10 cellular contexts compared by ENCODE assay signal in the genomic region with DNA sequence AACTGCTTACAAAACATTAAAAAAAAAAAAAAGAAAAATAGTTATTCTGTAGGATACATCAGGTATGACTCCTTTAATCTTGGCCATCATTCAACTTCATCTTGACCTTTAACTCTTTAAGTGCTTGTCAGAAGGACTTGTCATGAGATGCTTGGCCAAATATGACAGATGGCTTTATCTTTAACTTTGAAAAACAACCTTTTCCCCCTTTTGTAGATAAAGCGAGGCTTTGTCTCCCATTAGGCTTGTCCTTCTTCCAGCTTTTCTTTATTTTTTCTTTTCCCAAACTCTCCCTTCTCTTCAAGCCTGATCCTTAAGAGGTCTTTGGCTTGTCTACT. TPM values are rescaled to one million over a fixed set of nuclear protein-coding genes. Genes with fewer than 3 reads are reported as not detected.
A peak's percentile ranks its signal among the peaks of the same experiment; 100 is the strongest.
DNase-seq lines count a peak whose midpoint lies in the region; ATAC-seq and TF ChIP-seq lines count a peak whose summit lies in the region.
"Had no signal": no experiment of that assay in that cellular context is flagged by ENCODE, and none has a peak within 500 bp of the region (broad histone marks: within the 10 kb centered on the region; RNA-seq: fewer than 3 reads in every experiment).

No MANE protein-coding gene starts in this region.

- H3K27me3 ChIP-seq in AG04450 (ENCODE audit: control insufficient read depth, insufficient read depth, low read length) (no peaks in the 10 kb centered on the region), mesendoderm (ENCODE audit: insufficient read depth, low read length, poor library complexity) (no peaks in the 10 kb centered on the region)

- no peak overlapping the region for H4K5ac ChIP-seq in mesendoderm (ENCODE audit: low read length)

- H3K4me1 ChIP-seq in HEK293 (ENCODE audit: control insufficient read depth, insufficient read depth, low read length) (peaks cover 21% of the 10 kb centered on the region), mesendoderm (ENCODE audit: control insufficient read depth, low read depth, low read length) (peaks cover 3% of the 10 kb centered on the region)

- H3K36me3 ChIP-seq in HEK293 (ENCODE audit: control insufficient read depth in 2 of 2, insufficient read depth in 1 of 2, low read length in 2 of 2) (peaks cover 12 to 62% of the 10 kb centered on the region in 2 experiments), mesendoderm (ENCODE audit: control insufficient read depth, insufficient read depth, low read length) (peaks cover 1% of the 10 kb centered on the region)

- H3K27ac ChIP-seq in AG04450 (ENCODE audit: low read depth, low read length), result no peak overlapping the region
- no peak overlapping the region for H3K27ac ChIP-seq in HEK293 (ENCODE audit: extremely low read depth, low read depth, low read length)
- H3K27ac ChIP-seq in mesendoderm (ENCODE audit: low read depth, low read length), result no peak overlapping the region

- H3K23ac ChIP-seq in mesendoderm (ENCODE audit: low read length), result no peak overlapping the region

- POLR2A ChIA-PET in AG04450 (lab: Yijun Ruan, JAX) (no interaction called here), HEK293 (lab: Yijun Ruan, JAX) (no interaction called here)

- peak overlapping the region; percentile 98 for H3K27ac Mint-ChIP-seq in activated naive CD8-positive, alpha-beta T cell treated with anti-CD3 and anti-CD28 coated beads, Interleukin-2, amount 50 U/mL, for 24 hours

- H2BK15ac ChIP-seq in mesendoderm (replicated peaks; ENCODE audit: low read depth), result no peak overlapping the region

- H3K4me3 Mint-ChIP-seq in activated naive CD8-positive, alpha-beta T cell treated with anti-CD3 and anti-CD28 coated beads, Interleukin-2, amount 50 U/mL, for 24 hours, result peak overlapping the region; percentile 100

- peaks cover 72% of the 10 kb centered on the region for H3K4me1 Mint-ChIP-seq in activated naive CD8-positive, alpha-beta T cell treated with anti-CD3 and anti-CD28 coated beads, Interleukin-2, amount 50 U/mL, for 24 hours

- peak overlapping the region; percentile 2 for H3K4me2 ChIP-seq in mesendoderm (ENCODE audit: low read length)

- H2BK5ac ChIP-seq in mesendoderm (ENCODE audit: low read length), result no peak overlapping the region

- no peak for ATAC-seq in activated naive CD8-positive, alpha-beta T cell treated with anti-CD3 and anti-CD28 coated beads, Interleukin-2, amount 50 U/mL, for 24 hours
- ATAC-seq in GM21529 (IDR thresholded peaks at IDR 0.05; ENCODE audit: unreplicated experiment), result no peak

- CTCF ChIA-PET in AG04450 (lab: Charles Lee), result no interaction called here
- CTCF ChIA-PET in HEK293 (lab: Yijun Ruan, JAX), result interaction anchor here (0.6 to 4.5 kb wide), 3 partner anchors 11 to 49 kb away, joined by 3 to 21 read pairs (median 4); no protein-coding TSS in a partner anchor

- no CpG with 5 or more reads among the region's 1 CpG for WGBS in mesendoderm (ENCODE audit: extremely low coverage, insufficient coverage, low lambda C conversion rate)

- peaks cover 67% of the 10 kb centered on the region for H3K79me2 ChIP-seq in mesendoderm (ENCODE audit: control insufficient read depth, insufficient read depth, low read length)

- H3K27me3 Mint-ChIP-seq in activated naive CD8-positive, alpha-beta T cell treated with anti-CD3 and anti-CD28 coated beads, Interleukin-2, amount 50 U/mL, for 24 hours, result peaks cover 2% of the 10 kb centered on the region

- no peak overlapping the region for H4K8ac ChIP-seq in mesendoderm (ENCODE audit: low read depth, low read length)

- peak overlapping the region; percentile 16 for H3K9ac ChIP-seq in mesendoderm (ENCODE audit: low read length)

- no peak overlapping the region for H3K4ac ChIP-seq in mesendoderm (ENCODE audit: low read depth, low read length)

- peak overlapping the region; percentile 94 for H3K4me3 ChIP-seq in AG04450 (ENCODE audit: low read depth, low read length)
- H3K4me3 ChIP-seq in HEK293 (ENCODE audit: low read depth, low read length), result peak overlapping the region; percentile 100
- H3K4me3 ChIP-seq in mesendoderm (ENCODE audit: low read length), result no peak overlapping the region

- no peak for TF ChIP-seq CTCF in AG04450 (IDR thresholded peaks at IDR 0.05; ENCODE audit: low read depth, low read length)
- TF ChIP-seq CTCF in HEK293 (tag by site-specific recombination; IDR thresholded peaks at IDR 0.05), result no peak

- H3K9me3 ChIP-seq in AG04450 (ENCODE audit: control insufficient read depth, insufficient read depth, low read length) (no peaks in the 10 kb centered on the region; the same call in 1 of the 2 replicates), HEK293 (ENCODE audit: control insufficient read depth, insufficient read depth, low read depth, low read length) (no peaks in the 10 kb centered on the region)

- DNase-seq in AG04450 (ENCODE audit: low read depth, low spot score) (no peak), mesendoderm (no peak), pons (ENCODE audit: low spot score) (no peak)
- no peak for DNase-seq in activated naive CD8-positive, alpha-beta T cell treated with anti-CD3 and anti-CD28 coated beads, Interleukin-2, amount 50 U/mL, for 24 hours
- DNase-seq in stimulated activated naive CD4-positive, alpha-beta T cell (lab: John Stamatoyannopoulos, UW), result no peak
- DNase-seq in stimulated activated CD4-positive, alpha-beta T cell treated with anti-CD3 and anti-CD28 coated beads, Interleukin-12 subunit alpha, Interleukin-12 subunit beta, amount 100 ng/mL, for 4 hours, result no peak
- DNase-seq: cortex of kidney, GOT3 had no signal

- H2BK120ac ChIP-seq in mesendoderm (ENCODE audit: low read depth, low read length), result no peak overlapping the region

- H3K79me1 ChIP-seq in mesendoderm (ENCODE audit: low read length), result no peaks in the 10 kb centered on the region

- H3K56ac ChIP-seq in mesendoderm (ENCODE audit: low read length), result no peak overlapping the region

- H2AK5ac ChIP-seq in mesendoderm (ENCODE audit: low read length), result no peak overlapping the region

- peaks cover 66% of the 10 kb centered on the region for H3K36me3 Mint-ChIP-seq in activated naive CD8-positive, alpha-beta T cell treated with anti-CD3 and anti-CD28 coated beads, Interleukin-2, amount 50 U/mL, for 24 hours (ENCODE audit: low read depth)

- no peaks in the 10 kb centered on the region for H3K9me3 Mint-ChIP-seq in activated naive CD8-positive, alpha-beta T cell treated with anti-CD3 and anti-CD28 coated beads, Interleukin-2, amount 50 U/mL, for 24 hours

- H3K18ac ChIP-seq in mesendoderm (ENCODE audit: low read length), result no peak overlapping the region

TF ChIP-seq in HEK293, 187 proteins besides CTCF, POLR2A, EP300 and RAD21 (continues in another document):
- no peak for TF ChIP-seq PRDM2 (tag by site-specific recombination; IDR thresholded peaks at IDR 0.05; ENCODE audit: borderline replicate concordance)
- peak; percentile 66; the same call in 1 of the 2 replicates for TF ChIP-seq ZEB2 (tag by site-specific recombination; IDR thresholded peaks at IDR 0.05)
- TF ChIP-seq ZNF561 (tag by site-specific recombination; IDR thresholded peaks at IDR 0.05; ENCODE audit: borderline replicate concordance), result no peak
- no peak for TF ChIP-seq ZNF560 (tag by site-specific recombination; IDR thresholded peaks at IDR 0.05; ENCODE audit: borderline replicate concordance)
- TF ChIP-seq ZNF707 (tag by site-specific recombination; IDR thresholded peaks at IDR 0.05), result no peak

RNA-seq across cellular contexts. Expression of gene SRSF10, which starts 2.3 kb away (rescaled TPM):
- 98.7 and 140 TPM in 2 replicates for polyA plus RNA-seq in AG04450 (2011; rRNA removed)
- 54.5 and 83.9 TPM in 2 replicates for polyA minus RNA-seq in AG04450 (2011; rRNA and poly(A)+ RNA removed)
- 150 TPM for polyA plus RNA-seq in mesendoderm (2013, experiment 1 of 2)
- polyA plus RNA-seq in mesendoderm (2013, experiment 2 of 2), result 150 TPM

RNA-seq across cellular contexts. Expression of gene PNRC2, which starts 18.2 kb away (rescaled TPM):
- polyA plus RNA-seq in AG04450 (2011; rRNA removed), result 96.0 and 107 TPM in 2 replicates
- polyA minus RNA-seq in AG04450 (2011; rRNA and poly(A)+ RNA removed), result 31.3 and 145 TPM in 2 replicates
- 146 TPM for polyA plus RNA-seq in mesendoderm (2013, experiment 1 of 2)
- 145 TPM for polyA plus RNA-seq in mesendoderm (2013, experiment 2 of 2)
